In the genomic region with DNA sequence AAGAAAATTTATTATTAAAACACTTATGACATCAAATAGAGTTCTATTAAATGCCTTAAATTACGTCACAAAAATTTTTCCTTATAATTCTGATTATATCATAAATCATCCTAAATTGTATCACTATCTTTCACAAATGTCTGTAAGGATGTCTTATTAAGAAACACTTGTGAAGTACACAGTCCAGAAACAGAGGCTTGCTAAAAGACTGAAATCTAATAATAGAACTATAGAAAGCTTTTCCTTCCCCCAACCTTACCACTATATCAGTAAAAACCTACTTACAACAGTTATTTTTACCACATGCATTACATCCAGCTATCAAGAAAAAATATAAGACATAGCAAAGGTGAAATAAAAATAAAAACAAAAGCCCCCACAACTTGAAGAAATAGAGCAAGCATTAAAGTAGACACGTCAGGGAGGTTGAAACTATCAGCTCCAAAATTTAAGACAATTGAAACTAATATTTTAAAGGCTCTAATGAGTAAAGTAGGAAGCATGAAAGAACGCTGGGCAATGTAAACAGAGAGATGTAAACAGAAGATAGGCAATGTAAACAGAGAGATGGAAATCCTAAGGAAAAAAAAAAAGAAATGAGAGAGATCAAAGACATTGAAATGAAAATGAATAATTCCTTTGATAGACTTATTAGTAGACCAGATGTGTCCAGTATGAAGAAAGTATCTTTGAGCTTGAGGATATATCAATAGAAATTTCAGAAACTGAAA, we compare ENCODE assay signal across 17 cellular contexts.
DNase-seq lines count a peak whose midpoint lies in the region; ATAC-seq and TF ChIP-seq lines count a peak whose summit lies in the region.
"Had no signal": no experiment of that assay in that cellular context is flagged by ENCODE, and none has a peak within 500 bp of the region (broad histone marks: within the 10 kb centered on the region; RNA-seq: fewer than 3 reads in every experiment).

No MANE protein-coding gene starts in this region.

- no peak overlapping the region for H2BK15ac ChIP-seq in mesenchymal stem cell (ENCODE audit: low read depth, poor library complexity, severe bottlenecking)

- intact Hi-C loops in left ventricle myocardium inferior (cut with micrococcal nuclease): no loop called here
- intact Hi-C loops in lower lobe of right lung (cut with DNase I): no loop called here

- no peak overlapping the region for H3K9ac ChIP-seq in mesenchymal stem cell (ENCODE audit: low read length)

- H3K4me3 Mint-ChIP-seq in HFFc6: no peak overlapping the region
- H3K4me3 Mint-ChIP-seq: CD4-positive, alpha-beta T cell had no signal

- no peak overlapping the region for H3K14ac ChIP-seq in mesenchymal stem cell (ENCODE audit: low read length in 2 of 2)

- H4K91ac ChIP-seq in mesenchymal stem cell (ENCODE audit: low read length): no peak overlapping the region

- no peak overlapping the region for H3K4me2 ChIP-seq in mesenchymal stem cell (ENCODE audit: low read length, poor library complexity, severe bottlenecking)
- H3K4me2 ChIP-seq: A549 had no signal

- no peaks in the 10 kb centered on the region for H3K4me1 Mint-ChIP-seq in HFFc6 (ENCODE audit: low read depth)

- no peak overlapping the region for H3K27ac Mint-ChIP-seq in HFFc6
- H3K27ac Mint-ChIP-seq: CD4-positive, alpha-beta T cell had no signal

- 0% methylated on average over 1 of the region's 3 CpGs for WGBS in mesenchymal stem cell

- no peaks in the 10 kb centered on the region for H3K9me3 ChIP-seq in left ventricle myocardium inferior (replicated peaks)
- H3K9me3 ChIP-seq in right atrium auricular region: no peaks in the 10 kb centered on the region
- H3K9me3 ChIP-seq in mesenchymal stem cell (ENCODE audit: control insufficient read depth, low read length): no peaks in the 10 kb centered on the region
- H3K9me3 ChIP-seq in lower lobe of right lung: no peaks in the 10 kb centered on the region
- H3K9me3 ChIP-seq: A549, Caco-2 had no signal

- H3K27ac ChIP-seq in left ventricle myocardium inferior (replicated peaks) (peak overlapping the region; percentile 47), right atrium auricular region (peak overlapping the region in 1 of 2 donors; percentile 63), mesenchymal stem cell (ENCODE audit: low read length, poor library complexity, severe bottlenecking) (no peak overlapping the region), lower lobe of right lung (no peak overlapping the region)
- H3K27ac ChIP-seq: A549, C4-2B had no signal

- no peak for DNase-seq in left ventricle myocardium inferior
- DNase-seq in right atrium auricular region (ENCODE audit: low spot score): no peak
- peak; percentile 51 for DNase-seq in DMS53 (lab: John Stamatoyannopoulos, UW)
- DNase-seq in HT-29 (ENCODE audit: low spot score): peak; percentile 25
- peak; percentile 56 for DNase-seq in mesenchymal stem cell
- no peak for DNase-seq in HFFc6
- no peak for DNase-seq in lower lobe of right lung
- DNase-seq: AML-193; Caco-2; CD4-positive, alpha-beta T cell; DMS79 treated with DMSO at 0.1 percent for 48 hours; GF-D8; GOT3; H7 had no signal

- H3K4me3 ChIP-seq in left ventricle myocardium inferior (no peak overlapping the region), right atrium auricular region (no peak overlapping the region), mesenchymal stem cell (ENCODE audit: insufficient read depth in 1 of 2, low read depth in 1 of 2, low read length in 2 of 2) (no peak overlapping the region), lower lobe of right lung (no peak overlapping the region)
- H3K4me3 ChIP-seq: A549 had no signal

- H2BK5ac ChIP-seq in mesenchymal stem cell (ENCODE audit: low read depth, low read length, poor library complexity, severe bottlenecking): peak overlapping the region; percentile 44

- no peak for ATAC-seq in lower lobe of right lung
- ATAC-seq: A549, HCT116 had no signal

- no peaks in the 10 kb centered on the region for H3K4me1 ChIP-seq in left ventricle myocardium inferior
- H3K4me1 ChIP-seq in right atrium auricular region: no peaks in the 10 kb centered on the region
- H3K4me1 ChIP-seq in mesenchymal stem cell (ENCODE audit: control insufficient read depth, insufficient read depth, low read depth, low read length): no peaks in the 10 kb centered on the region
- no peaks in the 10 kb centered on the region for H3K4me1 ChIP-seq in lower lobe of right lung
- H3K4me1 ChIP-seq: A549 had no signal

- H3K27me3 ChIP-seq in left ventricle myocardium inferior (ENCODE audit: low read depth) (no peaks in the 10 kb centered on the region), right atrium auricular region (no peaks in the 10 kb centered on the region), mesenchymal stem cell (ENCODE audit: control insufficient read depth in 1 of 2, insufficient read depth in 1 of 2, low read length in 2 of 2) (no peaks in the 10 kb centered on the region), lower lobe of right lung (ENCODE audit: low read depth) (no peaks in the 10 kb centered on the region)

- H3K36me3 Mint-ChIP-seq in HFFc6 (ENCODE audit: low read depth): no peaks in the 10 kb centered on the region

- no peaks in the 10 kb centered on the region for H3K79me1 ChIP-seq in mesenchymal stem cell (replicated peaks; ENCODE audit: low read length, poor library complexity, severe bottlenecking)

- no peak overlapping the region for H2BK12ac ChIP-seq in mesenchymal stem cell (ENCODE audit: low read length in 2 of 2)

- H3K36me3 ChIP-seq in left ventricle myocardium inferior (no peaks in the 10 kb centered on the region), right atrium auricular region (no peaks in the 10 kb centered on the region), mesenchymal stem cell (ENCODE audit: control insufficient read depth in 1 of 2, insufficient read depth in 2 of 2, low read depth in 1 of 2, low read length in 2 of 2) (no peaks in the 10 kb centered on the region), lower lobe of right lung (no peaks in the 10 kb centered on the region)

- no peak overlapping the region for H3K18ac ChIP-seq in mesenchymal stem cell (ENCODE audit: low read depth in 1 of 2, low read length in 2 of 2)

- no peak overlapping the region for H4K8ac ChIP-seq in mesenchymal stem cell (ENCODE audit: low read length)

- peaks cover 24% of the 10 kb centered on the region for H3K9me3 Mint-ChIP-seq in HFFc6

- H3K27me3 Mint-ChIP-seq in HFFc6 (ENCODE audit: insufficient read depth): no peaks in the 10 kb centered on the region
- H3K27me3 Mint-ChIP-seq: CD4-positive, alpha-beta T cell had no signal

- no peak for TF ChIP-seq CTCF in left ventricle myocardium inferior (IDR thresholded peaks at IDR 0.05; ENCODE audit: borderline replicate concordance)
- no peak for TF ChIP-seq CTCF in right atrium auricular region (IDR thresholded peaks at IDR 0.05)
- TF ChIP-seq CTCF in HFFc6 (IDR thresholded peaks at IDR 0.05): no peak
- no peak for TF ChIP-seq CTCF in lower lobe of right lung (IDR thresholded peaks at IDR 0.05)

- H3K4ac ChIP-seq in mesenchymal stem cell (ENCODE audit: low read depth in 1 of 2, low read length in 2 of 2): no peak overlapping the region

- no peak overlapping the region for H2AFZ ChIP-seq in mesenchymal stem cell (ENCODE audit: low read depth, low read length)

- no peak overlapping the region for H2AK5ac ChIP-seq in mesenchymal stem cell (ENCODE audit: low read length, severe bottlenecking)

- no peak overlapping the region for H2BK120ac ChIP-seq in mesenchymal stem cell (ENCODE audit: low read depth, low read length)

- H3K23ac ChIP-seq in mesenchymal stem cell (ENCODE audit: low read length in 2 of 2): no peak overlapping the region

Comparison
In these comparisons a context has a peak if more than half of its experiments do, and no peak if none do; other contexts are left out.
1. DNase-seq: peak in DMS53 (single experiment), HT-29 (single experiment) and mesenchymal stem cell (single experiment); none in left ventricle myocardium inferior (single experiment), right atrium auricular region (single experiment), HFFc6 (single experiment) and lower lobe of right lung (single experiment).